Comparison of ENCODE assay signal across 21 cellular contexts in genomic region chr1:97412155-97412554, GRCh38.
DNase-seq lines count a peak whose midpoint lies in the region; ATAC-seq and TF ChIP-seq lines count a peak whose summit lies in the region.
"Had no signal": no experiment of that assay in that cellular context is flagged by ENCODE, and none has a peak within 500 bp of the region (broad histone marks: within the 10 kb centered on the region; RNA-seq: fewer than 3 reads in every experiment).

No MANE protein-coding gene starts in this region.

- H3K27ac ChIP-seq in left ventricle myocardium inferior (replicated peaks): no peak overlapping the region
- H3K27ac ChIP-seq: breast epithelium, thoracic aorta had no signal

- H3K4me3 Mint-ChIP-seq in nephron progenitor cell: no peak overlapping the region
- H3K4me3 Mint-ChIP-seq: CD8-positive, alpha-beta T cell; GM23338; mesothelial cell of epicardium; nephron; stimulated activated memory B cell treated with anti-CD40 and anti-IgM and Interleukin-4, amounts not matched to agents 10 μg/mL and 1 μg/mL and 100 μg/mL, for 72 hours had no signal

- H3K36me3 ChIP-seq in left ventricle myocardium inferior: peaks cover 7% of the 10 kb centered on the region
- H3K36me3 ChIP-seq: breast epithelium, thoracic aorta had no signal

- no peaks in the 10 kb centered on the region for H3K4me1 Mint-ChIP-seq in nephron progenitor cell
- H3K4me1 Mint-ChIP-seq: GM23338; mesothelial cell of epicardium; nephron; stimulated activated memory B cell treated with anti-CD40 and anti-IgM and Interleukin-4, amounts not matched to agents 10 μg/mL and 1 μg/mL and 100 μg/mL, for 72 hours had no signal

- H3K36me3 Mint-ChIP-seq in nephron progenitor cell (ENCODE audit: low read depth): no peaks in the 10 kb centered on the region
- H3K36me3 Mint-ChIP-seq: mesothelial cell of epicardium; stimulated activated memory B cell treated with anti-CD40 and anti-IgM and Interleukin-4, amounts not matched to agents 10 μg/mL and 1 μg/mL and 100 μg/mL, for 72 hours had no signal

- no peak overlapping the region for H3K27ac Mint-ChIP-seq in nephron progenitor cell
- H3K27ac Mint-ChIP-seq: CD8-positive, alpha-beta T cell; GM23338; mesothelial cell of epicardium; nephron; stimulated activated memory B cell treated with anti-CD40 and anti-IgM and Interleukin-4, amounts not matched to agents 10 μg/mL and 1 μg/mL and 100 μg/mL, for 72 hours had no signal

- no peaks in the 10 kb centered on the region for H3K9me3 Mint-ChIP-seq in nephron progenitor cell
- H3K9me3 Mint-ChIP-seq: CD8-positive, alpha-beta T cell; GM23338; mesothelial cell of epicardium; nephron; stimulated activated memory B cell treated with anti-CD40 and anti-IgM and Interleukin-4, amounts not matched to agents 10 μg/mL and 1 μg/mL and 100 μg/mL, for 72 hours had no signal

- no peaks in the 10 kb centered on the region for H3K9me3 ChIP-seq in left ventricle myocardium inferior (replicated peaks)
- H3K9me3 ChIP-seq: breast epithelium, thoracic aorta had no signal

- no peak overlapping the region for H3K4me3 ChIP-seq in left ventricle myocardium inferior
- H3K4me3 ChIP-seq: breast epithelium, GM23338, K562, thoracic aorta had no signal

- H3K27me3 Mint-ChIP-seq in nephron progenitor cell (ENCODE audit: low read depth, poor library complexity): no peaks in the 10 kb centered on the region
- H3K27me3 Mint-ChIP-seq: stimulated activated memory B cell treated with anti-CD40 and anti-IgM and Interleukin-4, amounts not matched to agents 10 μg/mL and 1 μg/mL and 100 μg/mL, for 72 hours had no signal

- TF ChIP-seq CTCF in nephron progenitor cell (IDR thresholded peaks at IDR 0.05): no peak
- no peak for TF ChIP-seq CTCF in left ventricle myocardium inferior (IDR thresholded peaks at IDR 0.05; ENCODE audit: borderline replicate concordance)
- no peak for TF ChIP-seq CTCF in omental fat pad (IDR thresholded peaks at IDR 0.05)

- intact Hi-C loops in left ventricle myocardium inferior (cut with micrococcal nuclease): no loop called here

- H3K4me1 ChIP-seq in left ventricle myocardium inferior: no peaks in the 10 kb centered on the region
- H3K4me1 ChIP-seq: breast epithelium had no signal

- ATAC-seq in omental fat pad (ENCODE audit: low FRiP score): no peak
- ATAC-seq: CD8-positive, alpha-beta T cell; GM23338; K562; left colon; stimulated activated memory B cell treated with anti-CD40 and anti-IgM and Interleukin-4, amounts not matched to agents 10 μg/mL and 1 μg/mL and 100 μg/mL, for 72 hours had no signal

- peak; percentile 11 for DNase-seq in CD1c-positive myeloid dendritic cell (ENCODE audit: extremely low spot score)
- DNase-seq in OCI-M1 (lab: John Stamatoyannopoulos, UW): peak; percentile 29
- DNase-seq in fibroblast of peridontal ligament (ENCODE audit: extremely low read depth): peak; percentile 56
- peak; percentile 10 for DNase-seq in renal cortical epithelial cell (ENCODE audit: low read depth)
- no peak for DNase-seq in nephron progenitor cell
- no peak for DNase-seq in left ventricle myocardium inferior
- no peak for DNase-seq in omental fat pad (ENCODE audit: low spot score)
- DNase-seq: activated CD8-positive, alpha-beta memory T cell treated with anti-CD3 and anti-CD28 coated beads, Interleukin-2, amount 50 U/mL, for 4 hours; CD8-positive, alpha-beta T cell; DMS53; left colon; NCI-H1092 treated with DMSO at 0.1 percent for 48 hours; NCI-H524; posterior cingulate gyrus had no signal

- H3K27me3 ChIP-seq in left ventricle myocardium inferior (ENCODE audit: low read depth): no peaks in the 10 kb centered on the region
- H3K27me3 ChIP-seq: breast epithelium had no signal

Comparison
In these comparisons a context has a peak if more than half of its experiments do, and no peak if none do; other contexts are left out.
1. DNase-seq: peak in CD1c-positive myeloid dendritic cell (single experiment), OCI-M1 (single experiment), fibroblast of peridontal ligament (single experiment) and renal cortical epithelial cell (single experiment); none in nephron progenitor cell (single experiment), left ventricle myocardium inferior (single experiment) and omental fat pad (single experiment).